ENCODE assay signal across 26 cellular contexts in the genomic region with DNA sequence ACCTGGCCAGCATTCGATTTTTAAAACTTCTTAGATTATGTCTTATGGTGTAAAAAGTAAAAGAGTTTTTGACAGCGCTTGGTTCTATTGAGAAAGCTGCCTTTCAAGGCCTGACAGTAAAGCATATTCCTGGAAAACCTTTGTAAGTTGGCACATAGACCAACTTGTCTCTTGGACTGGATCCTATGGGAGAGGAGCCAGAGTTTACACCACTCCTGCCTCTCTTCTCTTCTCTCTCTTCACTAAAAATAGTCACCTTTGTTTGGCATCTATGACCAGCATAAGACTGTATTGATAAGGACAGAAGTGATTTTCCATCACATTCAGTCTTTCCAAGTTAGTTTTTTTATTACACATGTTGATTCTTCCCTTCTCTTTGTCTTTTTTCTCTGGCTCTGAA. TPM values are rescaled to one million over a fixed set of nuclear protein-coding genes. Genes with fewer than 3 reads are reported as not detected.
A peak's percentile ranks its signal among the peaks of the same experiment; 100 is the strongest.
DNase-seq lines count a peak whose midpoint lies in the region; ATAC-seq, FAIRE-seq and TF ChIP-seq lines count a peak whose summit lies in the region.
"Had no signal": no experiment of that assay in that cellular context is flagged by ENCODE, and none has a peak within 500 bp of the region (broad histone marks: within the 10 kb centered on the region; RNA-seq: fewer than 3 reads in every experiment).

No MANE protein-coding gene starts in this region.

- TF ChIP-seq CTCF in left ventricle myocardium inferior (IDR thresholded peaks at IDR 0.05; ENCODE audit: borderline replicate concordance) (no peak), pancreas (IDR thresholded peaks at IDR 0.05) (no peak), GM20000 (IDR thresholded peaks at IDR 0.05; ENCODE audit: extremely low read depth, missing control alignments) (no peak)

- H3K27me3 ChIP-seq in left ventricle myocardium inferior (ENCODE audit: low read depth) = no peaks in the 10 kb centered on the region
- H3K27me3 ChIP-seq in pancreas = no peaks in the 10 kb centered on the region
- H3K27me3 ChIP-seq: BLaER1, SJSA1 had no signal

- intact Hi-C loops in left ventricle myocardium inferior (cut with micrococcal nuclease) (no loop called here), pancreas (cut with DNase I) (no loop called here)

- H3K4me1 ChIP-seq in left ventricle myocardium inferior = peaks cover 54% of the 10 kb centered on the region
- peaks cover 0 to 5% (median 0%) of the 10 kb centered on the region in 3 donors for H3K4me1 ChIP-seq in pancreas
- H3K4me1 ChIP-seq: SJSA1 had no signal

- 41 to 73% methylated on average over 2 of the region's 2 CpGs for WGBS in pancreas, 2 donors

- H3K4me3 ChIP-seq in left ventricle myocardium inferior = no peak overlapping the region
- H3K4me3 ChIP-seq in pancreas = no peak overlapping the region
- H3K4me3 ChIP-seq: BLaER1, GM12878, SJSA1 had no signal

- DNase-seq in NCI-H2029 (lab: John Stamatoyannopoulos, UW) = peak; percentile 6
- no peak for DNase-seq in NCI-H2029 treated with DMSO at 0.1 percent for 48 hours (lab: John Stamatoyannopoulos, UW)
- DNase-seq in cerebellar cortex (ENCODE audit: low spot score) = peak; percentile 18
- DNase-seq in left ventricle myocardium inferior = no peak
- no peak for DNase-seq in pancreas
- no peak for DNase-seq in NCI-H345 treated with DMSO at 0.1 percent for 48 hours (lab: John Stamatoyannopoulos, UW; ENCODE audit: unreplicated experiment)
- no peak for DNase-seq in GM20000 (ENCODE audit: low spot score)
- no peak for DNase-seq in NCI-H1694 treated with DMSO at 0.1 percent for 48 hours (lab: John Stamatoyannopoulos, UW)
- DNase-seq: ACHN; CD4-positive, alpha-beta T cell; COR-L47; DMS 273 treated with DMSO at 0.1 percent for 48 hours; DMS79 treated with DMSO at 0.1 percent for 48 hours; NCI-H1694; NCI-H2107; NCI-H510A; NK-92 treated with Interleukin-12 subunit alpha and Interleukin-12 subunit beta, amount 100 ng/mL, for 24 hours had no signal

- H3K27ac ChIP-seq in left ventricle myocardium inferior (replicated peaks) (peak overlapping the region; percentile 76), pancreas (no peak overlapping the region)
- H3K27ac ChIP-seq: 22Rv1, BLaER1, SJSA1 had no signal

- no peak for FAIRE-seq in pancreas (lab: Jason Lieb, UNC)
- FAIRE-seq: GM12878, H1, HTR-8/SVneo had no signal

- peak; percentile 62 to 68 (median 66) for ATAC-seq in pancreas
- ATAC-seq: GM12878, HCT116 had no signal

- peaks cover 14% of the 10 kb centered on the region for H3K36me3 ChIP-seq in left ventricle myocardium inferior
- peaks cover 0 to 6% (median under 1%) of the 10 kb centered on the region in 3 donors for H3K36me3 ChIP-seq in pancreas
- H3K36me3 ChIP-seq: SJSA1 had no signal

- H3K9me3 ChIP-seq in left ventricle myocardium inferior (replicated peaks) (no peaks in the 10 kb centered on the region), pancreas (no peaks in the 10 kb centered on the region)
- H3K9me3 ChIP-seq: BLaER1, SJSA1 had no signal

RNA-seq across cellular contexts. Expression of gene CSRP3, which starts 33.7 kb away (rescaled TPM):
- total RNA-seq in left ventricle myocardium inferior = 2,290 TPM
- total RNA-seq in pancreas = 1 to 10 TPM in 1 of 6 donors, not detected in 5; 1.1 TPM
- polyA plus RNA-seq in pancreas = under 1 TPM; 0.19 to 0.26 TPM
- total RNA-seq: CD4-positive, alpha-beta T cell; GM12878; H1; M059J; SJSA1 had no signal
- polyA plus RNA-seq: GM12878, H1, IgD-negative memory B cell had no signal

RNA-seq across cellular contexts. Expression of gene ZDHHC13, which starts 51.1 kb away (rescaled TPM):
- 8.0 TPM for total RNA-seq in left ventricle myocardium inferior
- total RNA-seq in pancreas = 10 to 100 TPM in 1 of 6 donors, 1 to 10 TPM in 5; 4.5 to 11.2 (median 6.9) TPM
- 10 to 100 TPM in 1 of 2 donors, 1 to 10 TPM in 1; 7.1 to 11.5 TPM for polyA plus RNA-seq in pancreas

Comparison
In these comparisons a context has a peak if more than half of its experiments do, and no peak if none do; other contexts are left out.
1. DNase-seq: peak in NCI-H2029 (single experiment) and cerebellar cortex (single experiment); none in NCI-H2029 treated with DMSO at 0.1 percent for 48 hours (single experiment), left ventricle myocardium inferior (single experiment), pancreas (0 of 6), NCI-H345 treated with DMSO at 0.1 percent for 48 hours (single experiment), GM20000 (single experiment) and NCI-H1694 treated with DMSO at 0.1 percent for 48 hours (single experiment).
2. RNA of gene CSRP3, which starts 33.7 kb away (total RNA-seq): 2,290 TPM in left ventricle myocardium inferior (single experiment); 1.1 TPM in pancreas; every median in the first group is over 1,000 times any median in the second.